Comparison of ENCODE assay signal across 23 cellular contexts in genomic region chr6:126432564-126432963, GRCh38.
"Had no signal": no experiment of that assay in that cellular context is flagged by ENCODE, and none has a peak within 500 bp of the region (broad histone marks: within the 10 kb centered on the region; RNA-seq: fewer than 3 reads in every experiment).

No MANE protein-coding gene starts in this region.

- H3K4me1 Mint-ChIP-seq: natural killer cell; stimulated activated naive B cell treated with anti-CD40 and anti-IgM and Interleukin-4, amounts not matched to agents 10 μg/mL and 1 μg/mL and 100 μg/mL, for 72 hours had no signal

- ATAC-seq: natural killer cell; psoas muscle; right cardiac atrium; stimulated activated naive B cell treated with anti-CD40 and anti-IgM and Interleukin-4, amounts not matched to agents 10 μg/mL and 1 μg/mL and 100 μg/mL, for 72 hours had no signal

- H3K27ac Mint-ChIP-seq: natural killer cell; neural progenitor cell; progenitor cell of endocrine pancreas; stimulated activated naive B cell treated with anti-CD40 and anti-IgM and Interleukin-4, amounts not matched to agents 10 μg/mL and 1 μg/mL and 100 μg/mL, for 72 hours; stimulated activated naive CD8-positive, alpha-beta T cell treated with anti-CD3 and anti-CD28 coated beads, Interleukin-15, Interleukin-2, amounts not matched to agents 100 ng/mL and 50 ng/mL, for 24 hours had no signal

- H3K9me3 Mint-ChIP-seq: nephron; stimulated activated naive B cell treated with anti-CD40 and anti-IgM and Interleukin-4, amounts not matched to agents 10 μg/mL and 1 μg/mL and 100 μg/mL, for 72 hours; stimulated activated naive CD8-positive, alpha-beta T cell treated with anti-CD3 and anti-CD28 coated beads, Interleukin-15, Interleukin-2, amounts not matched to agents 100 ng/mL and 50 ng/mL, for 24 hours had no signal

- H3K36me3 Mint-ChIP-seq: natural killer cell; stimulated activated naive B cell treated with anti-CD40 and anti-IgM and Interleukin-4, amounts not matched to agents 10 μg/mL and 1 μg/mL and 100 μg/mL, for 72 hours had no signal

- DNase-seq: natural killer cell; occipital lobe; ovary; posterior cingulate gyrus; psoas muscle; right cardiac atrium; right lobe of liver; sigmoid colon; small intestine; stimulated activated CD4-positive, alpha-beta T cell treated with anti-CD3 and anti-CD28 coated beads, Interleukin-15, amount 100 ng/mL, for 24 hours; stimulated activated CD4-positive, alpha-beta T cell treated with anti-CD3 and anti-CD28 coated beads, Interleukin-2, amount 100 ng/mL, for 24 hours; stimulated activated CD4-positive, alpha-beta T cell treated with anti-CD3 and anti-CD28 coated beads, Interleukin-2, amount 100 ng/mL, for 48 hours; stimulated activated CD4-positive, alpha-beta T cell treated with anti-CD3 and anti-CD28 coated beads, Interleukin-4, amount 100 ng/mL, for 24 hours; stimulated activated naive B cell treated with anti-CD40 and anti-IgM and Interleukin-4, amounts not matched to agents 10 μg/mL and 1 μg/mL and 100 μg/mL, for 72 hours; stimulated activated naive CD4-positive, alpha-beta T cell treated with Interleukin-2 at 50 U/mL for 16 hours; stomach; thyroid gland; trophoblast cell; upper lobe of left lung had no signal

- H3K4me3 Mint-ChIP-seq: natural killer cell; nephron; neural progenitor cell; stimulated activated naive B cell treated with anti-CD40 and anti-IgM and Interleukin-4, amounts not matched to agents 10 μg/mL and 1 μg/mL and 100 μg/mL, for 72 hours; stimulated activated naive CD8-positive, alpha-beta T cell treated with anti-CD3 and anti-CD28 coated beads, Interleukin-15, Interleukin-2, amounts not matched to agents 100 ng/mL and 50 ng/mL, for 24 hours had no signal
